2 cellular contexts compared by ENCODE assay signal in the genomic region with DNA sequence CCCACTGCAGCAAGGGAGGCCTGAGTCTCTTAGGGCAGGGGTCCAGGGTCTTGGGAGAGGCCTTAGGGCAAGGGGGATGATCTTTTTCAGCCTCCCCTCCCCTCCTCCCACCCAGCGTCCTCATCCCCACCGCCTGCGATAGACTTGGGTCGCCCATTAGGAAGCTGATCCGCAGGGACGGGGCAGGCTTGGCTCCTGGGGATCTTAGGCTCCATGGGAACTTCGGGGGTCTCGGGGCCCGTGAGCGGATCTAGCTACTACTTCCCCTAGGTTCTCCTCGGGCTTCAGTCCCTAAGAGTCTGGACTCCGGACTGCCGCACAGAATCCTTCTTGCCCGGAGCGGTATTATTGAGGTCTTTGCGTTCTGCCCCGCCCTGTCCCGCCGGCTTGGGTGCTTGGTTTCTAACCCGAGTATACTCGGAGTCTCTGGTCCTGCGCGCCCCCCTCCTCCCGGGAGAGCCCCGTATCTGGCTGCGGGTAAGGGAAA.
TF ChIP-seq lines count a peak whose summit lies in the region.

No MANE protein-coding gene starts in this region.

TF ChIP-seq in endothelial cell of umbilical vein, 7 proteins besides CTCF, POLR2A, EP300 and RAD21 (continued from another document):
- TF ChIP-seq POLR2AphosphoS5 (IDR thresholded peaks at IDR 0.05; ENCODE audit: insufficient read depth, low read depth, low read length) (no peak), JUN (IDR thresholded peaks at IDR 0.05; ENCODE audit: borderline replicate concordance, insufficient read depth, insufficient read length, low read depth) (no peak), MYC (IDR thresholded peaks at IDR 0.05; ENCODE audit: low read depth, low read length) (no peak)

TF ChIP-seq in neural cell, 6 proteins besides CTCF, POLR2A, EP300 and RAD21 (continued from another document):
- TF ChIP-seq, protein P1, sequence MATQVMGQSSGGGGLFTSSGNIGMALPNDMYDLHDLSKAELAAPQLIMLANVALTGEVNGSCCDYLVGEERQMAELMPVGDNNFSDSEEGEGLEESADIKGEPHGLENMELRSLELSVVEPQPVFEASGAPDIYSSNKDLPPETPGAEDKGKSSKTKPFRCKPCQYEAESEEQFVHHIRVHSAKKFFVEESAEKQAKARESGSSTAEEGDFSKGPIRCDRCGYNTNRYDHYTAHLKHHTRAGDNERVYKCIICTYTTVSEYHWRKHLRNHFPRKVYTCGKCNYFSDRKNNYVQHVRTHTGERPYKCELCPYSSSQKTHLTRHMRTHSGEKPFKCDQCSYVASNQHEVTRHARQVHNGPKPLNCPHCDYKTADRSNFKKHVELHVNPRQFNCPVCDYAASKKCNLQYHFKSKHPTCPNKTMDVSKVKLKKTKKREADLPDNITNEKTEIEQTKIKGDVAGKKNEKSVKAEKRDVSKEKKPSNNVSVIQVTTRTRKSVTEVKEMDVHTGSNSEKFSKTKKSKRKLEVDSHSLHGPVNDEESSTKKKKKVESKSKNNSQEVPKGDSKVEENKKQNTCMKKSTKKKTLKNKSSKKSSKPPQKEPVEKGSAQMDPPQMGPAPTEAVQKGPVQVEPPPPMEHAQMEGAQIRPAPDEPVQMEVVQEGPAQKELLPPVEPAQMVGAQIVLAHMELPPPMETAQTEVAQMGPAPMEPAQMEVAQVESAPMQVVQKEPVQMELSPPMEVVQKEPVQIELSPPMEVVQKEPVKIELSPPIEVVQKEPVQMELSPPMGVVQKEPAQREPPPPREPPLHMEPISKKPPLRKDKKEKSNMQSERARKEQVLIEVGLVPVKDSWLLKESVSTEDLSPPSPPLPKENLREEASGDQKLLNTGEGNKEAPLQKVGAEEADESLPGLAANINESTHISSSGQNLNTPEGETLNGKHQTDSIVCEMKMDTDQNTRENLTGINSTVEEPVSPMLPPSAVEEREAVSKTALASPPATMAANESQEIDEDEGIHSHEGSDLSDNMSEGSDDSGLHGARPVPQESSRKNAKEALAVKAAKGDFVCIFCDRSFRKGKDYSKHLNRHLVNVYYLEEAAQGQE (IDR thresholded peaks at IDR 0.05; ENCODE audit: borderline replicate concordance): no peak
- no peak for TF ChIP-seq MXI1 (conservative IDR thresholded peaks at IDR 0.05; ENCODE audit: poor library complexity, severe bottlenecking)
TF ChIP-seq in neural cell: peak in this region for 0.
